8 cellular contexts compared by ENCODE assay signal in genomic region chr19:42303101-42303464, GRCh38. TPM values are rescaled to one million over a fixed set of nuclear protein-coding genes. Genes with fewer than 3 reads are reported as not detected.
DNase-seq lines count a peak whose midpoint lies in the region; ATAC-seq and TF ChIP-seq lines count a peak whose summit lies in the region.

No MANE protein-coding gene starts in this region.

- H3K27ac ChIP-seq in ACC112 (ENCODE audit: low read depth, low read length) (no peak overlapping the region; the same call in 1 of the 2 replicates), HEK293 (ENCODE audit: extremely low read depth, low read depth, low read length) (peak overlapping the region; percentile 75; the same call in 1 of the 2 replicates), mesodermal cell (ENCODE audit: low read depth, low read length, severe bottlenecking) (no peak overlapping the region)

- no peaks in the 10 kb centered on the region for H3K9me3 ChIP-seq in HEK293 (ENCODE audit: control insufficient read depth, insufficient read depth, low read depth, low read length)
- no peaks in the 10 kb centered on the region for H3K9me3 ChIP-seq in mesodermal cell (ENCODE audit: control insufficient read depth, low read length)

- DNase-seq in activated naive CD8-positive, alpha-beta T cell treated with anti-CD3 and anti-CD28 coated beads, Interleukin-2, amount 50 U/mL, for 24 hours, result no peak
- DNase-seq in NCI-H2081 (lab: John Stamatoyannopoulos, UW), result no peak
- no peak for DNase-seq in NCI-H345 (lab: John Stamatoyannopoulos, UW)
- DNase-seq in NCI-H2171 treated with DMSO at 0.1 percent for 48 hours (lab: John Stamatoyannopoulos, UW), result no peak

- H3K4me3 ChIP-seq in ACC112 (ENCODE audit: low read depth, low read length) (peak overlapping the region; percentile 87), HEK293 (ENCODE audit: low read depth, low read length) (no peak overlapping the region; the same call in 1 of the 2 replicates), mesodermal cell (ENCODE audit: extremely low read depth, insufficient read depth, low read length, poor library complexity, severe bottlenecking) (peak overlapping the region; percentile 91)

- no peaks in the 10 kb centered on the region for H3K36me3 ChIP-seq in ACC112 (ENCODE audit: insufficient read depth, low read length)
- peaks cover 3 to 7% of the 10 kb centered on the region in 2 experiments; a peak in 2 of 3 replicates for H3K36me3 ChIP-seq in HEK293 (ENCODE audit: control insufficient read depth in 2 of 2, insufficient read depth in 1 of 2, low read length in 2 of 2)
- H3K36me3 ChIP-seq in mesodermal cell (ENCODE audit: control insufficient read depth, insufficient read depth, low read length), result peaks cover 9% of the 10 kb centered on the region

- H3K9me3 Mint-ChIP-seq in activated naive CD8-positive, alpha-beta T cell treated with anti-CD3 and anti-CD28 coated beads, Interleukin-2, amount 50 U/mL, for 24 hours, result no peaks in the 10 kb centered on the region

- H3K36me3 Mint-ChIP-seq in activated naive CD8-positive, alpha-beta T cell treated with anti-CD3 and anti-CD28 coated beads, Interleukin-2, amount 50 U/mL, for 24 hours (ENCODE audit: low read depth), result peaks cover 4% of the 10 kb centered on the region

- peaks cover 24% of the 10 kb centered on the region for H3K4me1 Mint-ChIP-seq in activated naive CD8-positive, alpha-beta T cell treated with anti-CD3 and anti-CD28 coated beads, Interleukin-2, amount 50 U/mL, for 24 hours

- H2AFZ ChIP-seq in ACC112 (ENCODE audit: low read length, unreplicated experiment), result peak overlapping the region; percentile 86

- H3K79me2 ChIP-seq in ACC112 (ENCODE audit: control insufficient read depth, insufficient read depth, low read length, unreplicated experiment), result no peaks in the 10 kb centered on the region

- no peak for TF ChIP-seq CTCF in HEK293 (tag by site-specific recombination; IDR thresholded peaks at IDR 0.05)

- POLR2A ChIA-PET in HEK293 (lab: Yijun Ruan, JAX), result interaction anchor here (1.0 to 2.9 kb wide), 10 partner anchors 9 to 157 kb away, joined by 3 to 26 read pairs (median 4); partner anchors contain the start of gene GSK3A

- peak overlapping the region; percentile 83 for H3K4me3 Mint-ChIP-seq in activated naive CD8-positive, alpha-beta T cell treated with anti-CD3 and anti-CD28 coated beads, Interleukin-2, amount 50 U/mL, for 24 hours

- H3K4me1 ChIP-seq in ACC112 (ENCODE audit: control insufficient read depth, insufficient read depth, low read length, unreplicated experiment) (peaks cover 7% of the 10 kb centered on the region), HEK293 (ENCODE audit: control insufficient read depth, insufficient read depth, low read length) (peaks cover 13% of the 10 kb centered on the region), mesodermal cell (ENCODE audit: control insufficient read depth, insufficient read depth, low read length, poor library complexity, severe bottlenecking) (peaks cover 2% of the 10 kb centered on the region)

- WGBS in mesodermal cell (ENCODE audit: insufficient coverage in 2 of 2), 2 experiments, result 86 to 100% methylated on average over 3 to 5 of the region's 11 CpGs

- peak overlapping the region; percentile 84 for H3K27ac Mint-ChIP-seq in activated naive CD8-positive, alpha-beta T cell treated with anti-CD3 and anti-CD28 coated beads, Interleukin-2, amount 50 U/mL, for 24 hours

- no peaks in the 10 kb centered on the region for H3K27me3 ChIP-seq in ACC112 (ENCODE audit: insufficient read depth, low read length)

- no peaks in the 10 kb centered on the region for H3K27me3 Mint-ChIP-seq in activated naive CD8-positive, alpha-beta T cell treated with anti-CD3 and anti-CD28 coated beads, Interleukin-2, amount 50 U/mL, for 24 hours

- no peak for ATAC-seq in activated naive CD8-positive, alpha-beta T cell treated with anti-CD3 and anti-CD28 coated beads, Interleukin-2, amount 50 U/mL, for 24 hours
- ATAC-seq in HG02970 (IDR thresholded peaks at IDR 0.05; ENCODE audit: low FRiP score, unreplicated experiment), result no peak

- CTCF ChIA-PET in HEK293 (lab: Yijun Ruan, JAX), result interaction anchor here (0.5 to 1.8 kb wide), 4 partner anchors 23 to 185 kb away, joined by 4 to 8 read pairs (median 4); no protein-coding TSS in a partner anchor

TF ChIP-seq in HEK293, 187 proteins besides CTCF, POLR2A, EP300 and RAD21 (continues in another document):
- TF ChIP-seq ZNF777 (tag by site-specific recombination; IDR thresholded peaks at IDR 0.05; ENCODE audit: borderline replicate concordance) (no peak), TRIM28 (IDR thresholded peaks at IDR 0.05; ENCODE audit: borderline replicate concordance, low read length) (no peak), ZBTB44 (tag by site-specific recombination; IDR thresholded peaks at IDR 0.05) (no peak), ZBTB1 (tag by site-specific recombination; IDR thresholded peaks at IDR 0.05) (no peak), HOXD13 (CRISPR knock-in tag; IDR thresholded peaks at IDR 0.05; ENCODE audit: borderline replicate concordance) (no peak), KLF8 (tag by site-specific recombination; IDR thresholded peaks at IDR 0.05) (no peak), ZNF324 (tag by site-specific recombination; IDR thresholded peaks at IDR 0.05) (no peak), FEZF1 (tag by site-specific recombination; IDR thresholded peaks at IDR 0.05) (no peak)
- TF ChIP-seq, protein P1, sequence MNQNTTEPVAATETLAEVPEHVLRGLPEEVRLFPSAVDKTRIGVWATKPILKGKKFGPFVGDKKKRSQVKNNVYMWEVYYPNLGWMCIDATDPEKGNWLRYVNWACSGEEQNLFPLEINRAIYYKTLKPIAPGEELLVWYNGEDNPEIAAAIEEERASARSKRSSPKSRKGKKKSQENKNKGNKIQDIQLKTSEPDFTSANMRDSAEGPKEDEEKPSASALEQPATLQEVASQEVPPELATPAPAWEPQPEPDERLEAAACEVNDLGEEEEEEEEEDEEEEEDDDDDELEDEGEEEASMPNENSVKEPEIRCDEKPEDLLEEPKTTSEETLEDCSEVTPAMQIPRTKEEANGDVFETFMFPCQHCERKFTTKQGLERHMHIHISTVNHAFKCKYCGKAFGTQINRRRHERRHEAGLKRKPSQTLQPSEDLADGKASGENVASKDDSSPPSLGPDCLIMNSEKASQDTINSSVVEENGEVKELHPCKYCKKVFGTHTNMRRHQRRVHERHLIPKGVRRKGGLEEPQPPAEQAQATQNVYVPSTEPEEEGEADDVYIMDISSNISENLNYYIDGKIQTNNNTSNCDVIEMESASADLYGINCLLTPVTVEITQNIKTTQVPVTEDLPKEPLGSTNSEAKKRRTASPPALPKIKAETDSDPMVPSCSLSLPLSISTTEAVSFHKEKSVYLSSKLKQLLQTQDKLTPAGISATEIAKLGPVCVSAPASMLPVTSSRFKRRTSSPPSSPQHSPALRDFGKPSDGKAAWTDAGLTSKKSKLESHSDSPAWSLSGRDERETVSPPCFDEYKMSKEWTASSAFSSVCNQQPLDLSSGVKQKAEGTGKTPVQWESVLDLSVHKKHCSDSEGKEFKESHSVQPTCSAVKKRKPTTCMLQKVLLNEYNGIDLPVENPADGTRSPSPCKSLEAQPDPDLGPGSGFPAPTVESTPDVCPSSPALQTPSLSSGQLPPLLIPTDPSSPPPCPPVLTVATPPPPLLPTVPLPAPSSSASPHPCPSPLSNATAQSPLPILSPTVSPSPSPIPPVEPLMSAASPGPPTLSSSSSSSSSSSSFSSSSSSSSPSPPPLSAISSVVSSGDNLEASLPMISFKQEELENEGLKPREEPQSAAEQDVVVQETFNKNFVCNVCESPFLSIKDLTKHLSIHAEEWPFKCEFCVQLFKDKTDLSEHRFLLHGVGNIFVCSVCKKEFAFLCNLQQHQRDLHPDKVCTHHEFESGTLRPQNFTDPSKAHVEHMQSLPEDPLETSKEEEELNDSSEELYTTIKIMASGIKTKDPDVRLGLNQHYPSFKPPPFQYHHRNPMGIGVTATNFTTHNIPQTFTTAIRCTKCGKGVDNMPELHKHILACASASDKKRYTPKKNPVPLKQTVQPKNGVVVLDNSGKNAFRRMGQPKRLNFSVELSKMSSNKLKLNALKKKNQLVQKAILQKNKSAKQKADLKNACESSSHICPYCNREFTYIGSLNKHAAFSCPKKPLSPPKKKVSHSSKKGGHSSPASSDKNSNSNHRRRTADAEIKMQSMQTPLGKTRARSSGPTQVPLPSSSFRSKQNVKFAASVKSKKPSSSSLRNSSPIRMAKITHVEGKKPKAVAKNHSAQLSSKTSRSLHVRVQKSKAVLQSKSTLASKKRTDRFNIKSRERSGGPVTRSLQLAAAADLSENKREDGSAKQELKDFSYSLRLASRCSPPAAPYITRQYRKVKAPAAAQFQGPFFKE (tag by site-specific recombination; IDR thresholded peaks at IDR 0.05; ENCODE audit: borderline replicate concordance), result no peak

RNA-seq across cellular contexts. Expression of gene PAFAH1B3, which starts 0.7 kb away (rescaled TPM):
- polyA plus RNA-seq in mesodermal cell (2013, experiment 1 of 2), result 77.7 TPM
- polyA plus RNA-seq in mesodermal cell (2013, experiment 2 of 2), result 67.7 TPM

RNA-seq across cellular contexts. Expression of gene PRR19, which starts 1.2 kb away (rescaled TPM):
- 0.77 TPM for polyA plus RNA-seq in mesodermal cell (2013, experiment 1 of 2)
- polyA plus RNA-seq in mesodermal cell (2013, experiment 2 of 2), result 0.76 TPM

RNA-seq across cellular contexts. Expression of gene TMEM145, which starts 10.0 kb away (rescaled TPM):
- polyA plus RNA-seq in mesodermal cell (2013, experiment 1 of 2), result 0.33 TPM
- 0.25 TPM for polyA plus RNA-seq in mesodermal cell (2013, experiment 2 of 2)

RNA-seq across cellular contexts. Expression of gene MEGF8, which starts 22.4 kb away (rescaled TPM):
- 31.7 TPM for polyA plus RNA-seq in mesodermal cell (2013, experiment 1 of 2)
- 26.1 TPM for polyA plus RNA-seq in mesodermal cell (2013, experiment 2 of 2)

RNA-seq across cellular contexts. Expression of gene CIC, which starts 34.0 kb away (rescaled TPM):
- polyA plus RNA-seq in mesodermal cell (2013, experiment 1 of 2), result 42.9 TPM
- polyA plus RNA-seq in mesodermal cell (2013, experiment 2 of 2), result 37.1 TPM
